16 cellular contexts compared by ENCODE assay signal in the genomic region with DNA sequence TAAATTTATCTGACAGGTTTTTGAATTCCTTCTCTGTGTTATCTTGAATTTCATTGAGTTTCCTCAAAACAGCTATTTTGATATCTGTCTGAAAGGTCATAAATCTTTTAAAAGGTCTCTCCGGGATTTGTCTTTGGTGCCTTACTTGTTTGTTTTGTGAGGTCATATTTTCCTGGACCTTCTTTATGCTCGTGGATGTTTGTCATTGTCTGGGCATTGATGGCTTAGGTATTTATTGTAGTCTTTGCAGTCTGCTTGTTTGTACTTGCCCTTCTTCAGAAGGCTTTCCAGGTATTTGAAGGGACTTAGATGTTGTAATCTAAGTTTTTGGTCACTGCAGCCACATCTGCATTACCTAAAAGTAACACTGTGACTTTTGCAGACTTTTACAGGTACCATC.
A peak's percentile ranks its signal among the peaks of the same experiment; 100 is the strongest.
DNase-seq lines count a peak whose midpoint lies in the region; ATAC-seq and TF ChIP-seq lines count a peak whose summit lies in the region.
"Had no signal": no experiment of that assay in that cellular context is flagged by ENCODE, and none has a peak within 500 bp of the region (broad histone marks: within the 10 kb centered on the region; RNA-seq: fewer than 3 reads in every experiment).

No MANE protein-coding gene starts in this region.

- no peak for ATAC-seq in sciatic nerve

- intact Hi-C loops in sciatic nerve (cut with DNase I): no loop called here

- TF ChIP-seq CTCF in RWPE1 (conservative IDR thresholded peaks at IDR 0.05; ENCODE audit: low read depth): no peak

- CTCF ChIA-PET in RWPE1 (lab: Yijun Ruan, JAX): interaction anchor here (0.7 kb wide), 1 partner anchor 296 kb away, joined by 3 read pairs; no protein-coding TSS in a partner anchor

- no peak overlapping the region for H3K27ac ChIP-seq in RWPE1
- H3K27ac ChIP-seq: body of pancreas, suprapubic skin had no signal

- POLR2A ChIA-PET in RWPE1 (lab: Yijun Ruan, JAX; ENCODE audit: low non-redundant PET): no interaction called here

- DNase-seq in A172 (ENCODE audit: low spot score) (peak; percentile 48), DMS53 (lab: John Stamatoyannopoulos, UW) (peak; percentile 77), RWPE1 (ENCODE audit: low spot score) (peak; percentile 5), glomerular endothelial cell (ENCODE audit: extremely low read depth, low read depth, low spot score) (peak; percentile 42), NCI-H345 (lab: John Stamatoyannopoulos, UW) (no peak), sciatic nerve (ENCODE audit: low spot score) (no peak), GOT3 (lab: John Stamatoyannopoulos, UW) (no peak), cerebellar cortex (ENCODE audit: low spot score) (no peak)
- DNase-seq: activated CD4-positive, CD25-positive, alpha-beta regulatory T cell; activated CD8-positive, alpha-beta memory T cell treated with anti-CD3 and anti-CD28 coated beads, Interleukin-2, amount 50 U/mL, for 48 hours; activated naive CD4-positive, alpha-beta T cell treated with anti-CD3 and anti-CD28 coated beads, Interleukin-2, amount 10 ng/mL, durations not matched to agents 7 days and 5 days; NCI-H2029 treated with DMSO at 0.1 percent for 48 hours; NCI-H82; stimulated activated CD4-positive, alpha-beta T cell treated with anti-CD3 and anti-CD28 coated beads, Interleukin-2, amount 100 ng/mL, for 24 hours had no signal

Comparison
In these comparisons a context has a peak if more than half of its experiments do, and no peak if none do; other contexts are left out.
1. DNase-seq: peak in A172 (single experiment), DMS53 (single experiment), RWPE1 (single experiment) and glomerular endothelial cell (single experiment); none in NCI-H345 (single experiment), sciatic nerve (single experiment), GOT3 (single experiment) and cerebellar cortex (single experiment).